Comparison of ENCODE assay signal across 8 cellular contexts in genomic region chr6:150025201-150025917, GRCh38. TPM values are rescaled to one million over a fixed set of nuclear protein-coding genes. Genes with fewer than 3 reads are reported as not detected.
DNase-seq lines count a peak whose midpoint lies in the region; ATAC-seq, FAIRE-seq and TF ChIP-seq lines count a peak whose summit lies in the region.

Gene RAET1L (minus strand): TSS chr6:150025532. CDS start chr6:150025471, 61 bp downstream.

- intact Hi-C loops in right lobe of liver (cut with DNase I) (no loop called here), HepG2 (cut with micrococcal nuclease; ENCODE audit: unreplicated experiment) (no loop called here), spleen (cut with DNase I; ENCODE audit: low total_unique reads) (no loop called here)

- no TSS peak for BruUV-seq in HepG2 (replicated peaks; lab: Mats Ljungman, UMichigan)

- H3K4me3 ChIP-seq in right lobe of liver = no peak within 1 kb of the TSS
- H3K4me3 ChIP-seq in HepG2 (replicated peaks in 1 of 3; ENCODE audit: insufficient read depth in 1 of 3, low read depth in 2 of 3, low read length in 3 of 3) = no peak within 1 kb of the TSS
- H3K4me3 ChIP-seq in astrocyte of the cerebellum (ENCODE audit: low read depth, low read length) = peak within 1 kb of the TSS; percentile 32
- peak within 1 kb of the TSS; percentile 15 for H3K4me3 ChIP-seq in kidney epithelial cell (ENCODE audit: low read depth, low read length)
- H3K4me3 ChIP-seq in spleen = peak within 1 kb of the TSS in 2 of 8 donors; percentile 16 to 42

- ATAC-seq in right lobe of liver (peak in 3 of 4 donors; percentile 21 to 92 (median 39)), HepG2 (no peak; the same call in 2 of the 3 replicates), HG03571 (IDR thresholded peaks at IDR 0.05; ENCODE audit: unreplicated experiment) (no peak)

- H3K27me3 ChIP-seq in right lobe of liver (peaks cover 0 to 13% of the 10 kb centered on the region in 2 donors), HepG2 (ENCODE audit: control insufficient read depth in 1 of 2, insufficient read depth in 2 of 2, low read length in 2 of 2) (peaks cover 9 to 36% of the 10 kb centered on the region in 2 experiments), kidney epithelial cell (ENCODE audit: control insufficient read depth, insufficient read depth, low read length) (peaks cover 9% of the 10 kb centered on the region), spleen (replicated peaks in 1 of 7) (peaks cover 5 to 51% (median 34%) of the 10 kb centered on the region in 7 donors)

- TF ChIP-seq POLR2A in right lobe of liver (IDR thresholded peaks at IDR 0.05) = no peak
- TF ChIP-seq POLR2A in HepG2 (IDR thresholded peaks at IDR 0.05; ENCODE audit: insufficient read depth in 1 of 2, low read depth in 2 of 2, low read length in 2 of 2) = no peak
- no peak for TF ChIP-seq POLR2A in spleen (IDR thresholded peaks at IDR 0.05)

- CTCF ChIA-PET in HepG2 (lab: Yijun Ruan, JAX; ENCODE audit: low intra/inter-chr PET ratio, low total read pairs) = no interaction called here

- H4K20me1 ChIP-seq in HepG2 (ENCODE audit: insufficient read depth, low read length) = no peaks in the 10 kb centered on the region

- no peaks in the 10 kb centered on the region for H3K36me3 ChIP-seq in right lobe of liver
- H3K36me3 ChIP-seq in HepG2 (replicated peaks in 1 of 2; ENCODE audit: control insufficient read depth in 1 of 2, insufficient read depth in 2 of 2, low read length in 2 of 2) = no peaks in the 10 kb centered on the region
- H3K36me3 ChIP-seq in kidney epithelial cell (ENCODE audit: control insufficient read depth, insufficient read depth, low read length) = no peaks in the 10 kb centered on the region
- no peaks in the 10 kb centered on the region for H3K36me3 ChIP-seq in spleen

- FAIRE-seq in HepG2 (lab: Jason Lieb, UNC) (no peak), urothelium cell line (lab: Jason Lieb, UNC) (no peak)

- TF ChIP-seq CTCF in right lobe of liver (IDR thresholded peaks at IDR 0.05) (no peak), HepG2 (CRISPR knock-in tag; IDR thresholded peaks at IDR 0.05) (no peak), astrocyte of the cerebellum (IDR thresholded peaks at IDR 0.05; ENCODE audit: low read depth, low read length, missing control alignments) (no peak), kidney epithelial cell (IDR thresholded peaks at IDR 0.05; ENCODE audit: insufficient read depth, low read length, poor library complexity, severe bottlenecking) (no peak), spleen (IDR thresholded peaks at IDR 0.05 in 8 of 11, conservative IDR thresholded peaks at IDR 0.05 in 3 of 11) (no peak)

- POLR2A ChIA-PET in HepG2 (lab: Yijun Ruan, JAX) = no interaction called here

- peaks cover 0 to 7% (median 0%) of the 10 kb centered on the region in 4 donors for H3K4me1 ChIP-seq in right lobe of liver
- no peaks in the 10 kb centered on the region for H3K4me1 ChIP-seq in HepG2 (ENCODE audit: insufficient read depth, low read length)
- peaks cover 8 to 21% (median 10%) of the 10 kb centered on the region in 6 donors for H3K4me1 ChIP-seq in spleen

- TF ChIP-seq EP300 in HepG2 (IDR thresholded peaks at IDR 0.05; ENCODE audit: low read depth in 2 of 2, low read length in 2 of 2) (no peak), HepG2 (CRISPR knock-in tag; IDR thresholded peaks at IDR 0.05; ENCODE audit: borderline replicate concordance) (no peak)

- H2AFZ ChIP-seq in HepG2 (ENCODE audit: low read length) = no peak within 1 kb of the TSS

- no peak for TF ChIP-seq RAD21 in HepG2 (CRISPR knock-in tag; IDR thresholded peaks at IDR 0.05)

- no peak within 1 kb of the TSS for H3K4me2 ChIP-seq in HepG2 (ENCODE audit: low read depth, low read length)

- 8% methylated on average over 30 of the region's 36 CpGs for WGBS in right lobe of liver (ENCODE audit: insufficient coverage, low coverage, low lambda C conversion rate, missing lambda C conversion rate)
- 36% methylated on average over 36 of the region's 36 CpGs for WGBS in HepG2 (ENCODE audit: low lambda C conversion rate)
- WGBS in spleen, 5 donors = 7 to 19% (median 9%) methylated on average over 36 of the region's 36 CpGs

- no peak within 1 kb of the TSS for H3K9ac ChIP-seq in HepG2 (ENCODE audit: insufficient read depth, low read depth, low read length)

- H3K79me2 ChIP-seq in HepG2 (ENCODE audit: insufficient read depth, low read length) = no peaks in the 10 kb centered on the region

- H3K27ac ChIP-seq in right lobe of liver (no peak within 1 kb of the TSS), HepG2 (ENCODE audit: extremely low read length, insufficient read depth, low read length) (no peak within 1 kb of the TSS), spleen (no peak within 1 kb of the TSS)

- peak in 1 of 3 donors; percentile 31 for DNase-seq in right lobe of liver
- no peak for DNase-seq in HepG2 (ENCODE audit: low spot score)
- no peak for DNase-seq in astrocyte of the cerebellum (ENCODE audit: low read depth)
- peak; percentile 44 for DNase-seq in kidney epithelial cell (ENCODE audit: low read depth)
- DNase-seq in urothelium cell line (ENCODE audit: low spot score) = peak; percentile 81
- DNase-seq in spleen = no peak
- DNase-seq in NCI-H524 treated with DMSO at 0.1 percent for 48 hours (lab: John Stamatoyannopoulos, UW) = no peak

- H3K9me3 ChIP-seq in right lobe of liver (no peaks in the 10 kb centered on the region), HepG2 (ENCODE audit: low read length) (no peaks in the 10 kb centered on the region), spleen (no peaks in the 10 kb centered on the region)

- in situ Hi-C loops in HepG2 (cut with HindIII; ENCODE audit: extremely low pct_ligation_motif_present, low pct_unique_long_range_greater_than_20kb) = loop anchor here (5.0 kb wide), 1 partner anchor 93 kb away; no protein-coding TSS in a partner anchor
- in situ Hi-C loops in astrocyte of the cerebellum (cut with HindIII; ENCODE audit: low sequenced_read_pairs) = no loop called here

TF ChIP-seq in HepG2, 621 proteins besides CTCF, POLR2A, EP300 and RAD21 (continues in another document):
- TF ChIP-seq ZSCAN9 (CRISPR knock-in tag; IDR thresholded peaks at IDR 0.05; ENCODE audit: borderline replicate concordance) = no peak
- no peak for TF ChIP-seq ZNF598 (CRISPR knock-in tag; IDR thresholded peaks at IDR 0.05; ENCODE audit: borderline replicate concordance)
- TF ChIP-seq THYN1 (CRISPR knock-in tag; IDR thresholded peaks at IDR 0.05; ENCODE audit: borderline replicate concordance, low read depth) = no peak
- no peak for TF ChIP-seq HDAC2 (CRISPR knock-in tag; IDR thresholded peaks at IDR 0.05)
- no peak for TF ChIP-seq ZNF207 (IDR thresholded peaks at IDR 0.05; ENCODE audit: borderline replicate concordance)
- TF ChIP-seq ERF (CRISPR knock-in tag; IDR thresholded peaks at IDR 0.05) = no peak
- TF ChIP-seq, protein P1, sequence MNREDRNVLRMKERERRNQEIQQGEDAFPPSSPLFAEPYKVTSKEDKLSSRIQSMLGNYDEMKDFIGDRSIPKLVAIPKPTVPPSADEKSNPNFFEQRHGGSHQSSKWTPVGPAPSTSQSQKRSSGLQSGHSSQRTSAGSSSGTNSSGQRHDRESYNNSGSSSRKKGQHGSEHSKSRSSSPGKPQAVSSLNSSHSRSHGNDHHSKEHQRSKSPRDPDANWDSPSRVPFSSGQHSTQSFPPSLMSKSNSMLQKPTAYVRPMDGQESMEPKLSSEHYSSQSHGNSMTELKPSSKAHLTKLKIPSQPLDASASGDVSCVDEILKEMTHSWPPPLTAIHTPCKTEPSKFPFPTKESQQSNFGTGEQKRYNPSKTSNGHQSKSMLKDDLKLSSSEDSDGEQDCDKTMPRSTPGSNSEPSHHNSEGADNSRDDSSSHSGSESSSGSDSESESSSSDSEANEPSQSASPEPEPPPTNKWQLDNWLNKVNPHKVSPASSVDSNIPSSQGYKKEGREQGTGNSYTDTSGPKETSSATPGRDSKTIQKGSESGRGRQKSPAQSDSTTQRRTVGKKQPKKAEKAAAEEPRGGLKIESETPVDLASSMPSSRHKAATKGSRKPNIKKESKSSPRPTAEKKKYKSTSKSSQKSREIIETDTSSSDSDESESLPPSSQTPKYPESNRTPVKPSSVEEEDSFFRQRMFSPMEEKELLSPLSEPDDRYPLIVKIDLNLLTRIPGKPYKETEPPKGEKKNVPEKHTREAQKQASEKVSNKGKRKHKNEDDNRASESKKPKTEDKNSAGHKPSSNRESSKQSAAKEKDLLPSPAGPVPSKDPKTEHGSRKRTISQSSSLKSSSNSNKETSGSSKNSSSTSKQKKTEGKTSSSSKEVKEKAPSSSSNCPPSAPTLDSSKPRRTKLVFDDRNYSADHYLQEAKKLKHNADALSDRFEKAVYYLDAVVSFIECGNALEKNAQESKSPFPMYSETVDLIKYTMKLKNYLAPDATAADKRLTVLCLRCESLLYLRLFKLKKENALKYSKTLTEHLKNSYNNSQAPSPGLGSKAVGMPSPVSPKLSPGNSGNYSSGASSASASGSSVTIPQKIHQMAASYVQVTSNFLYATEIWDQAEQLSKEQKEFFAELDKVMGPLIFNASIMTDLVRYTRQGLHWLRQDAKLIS (CRISPR knock-in tag; IDR thresholded peaks at IDR 0.05) = no peak
- no peak for TF ChIP-seq ZBTB7A (CRISPR knock-in tag; IDR thresholded peaks at IDR 0.05)

RNA-seq across cellular contexts. Expression of gene RAET1L, which starts in this region (rescaled TPM):
- not detected for total RNA-seq in right lobe of liver
- total RNA-seq in HepG2 (2016; rRNA removed; fragmentation: Illumina TruSeq; extraction: Trizol) = not detected in 2 replicates
- total RNA-seq in HepG2 (2016; cell fraction: cytosol; rRNA removed; fragmentation: Illumina TruSeq; extraction: Trizol; ENCODE audit: low read depth) = not detected in 2 replicates
- total RNA-seq in HepG2 (2016; cell fraction: insoluble cytoplasmic fraction; rRNA removed; fragmentation: Illumina TruSeq; extraction: Trizol) = not detected in 2 replicates
- total RNA-seq in HepG2 (2016; cell fraction: membrane; rRNA removed; fragmentation: Illumina TruSeq; extraction: Trizol) = not detected in 2 replicates
- not detected in 2 replicates for total RNA-seq in HepG2 (2016; cell fraction: nucleus; rRNA removed; fragmentation: Illumina TruSeq; extraction: Trizol)
- not detected in 2 replicates for polyA plus RNA-seq in HepG2 (2011; rRNA removed)
- not detected in 2 replicates for polyA plus RNA-seq in HepG2 (2011; cell fraction: cytosol; rRNA removed)
- polyA plus RNA-seq in HepG2 (2011; cell fraction: nucleus; rRNA removed) = not detected in 2 replicates
- polyA plus RNA-seq in HepG2 (2012) = not detected in 2 replicates
- not detected in 2 replicates for polyA plus RNA-seq in HepG2 (2016; cell fraction: cytosol; fragmentation: Illumina TruSeq; extraction: Trizol; ENCODE audit: low read depth)
- not detected in 2 replicates for polyA plus RNA-seq in HepG2 (2016; cell fraction: insoluble cytoplasmic fraction; fragmentation: Illumina TruSeq; extraction: Trizol; ENCODE audit: low read depth)
- not detected in 2 replicates for polyA plus RNA-seq in HepG2 (2016; cell fraction: membrane; fragmentation: Illumina TruSeq; extraction: Trizol; ENCODE audit: low read depth)
- polyA plus RNA-seq in HepG2 (2016; cell fraction: nucleus; fragmentation: Illumina TruSeq; extraction: Trizol; ENCODE audit: insufficient read depth, low read depth) = not detected in 2 replicates
- polyA minus RNA-seq in HepG2 (2011; rRNA and poly(A)+ RNA removed; ENCODE audit: low replicate concordance) = 0.26 TPM in 1 of 2 replicates, not detected in the other
- not detected in 2 replicates for polyA minus RNA-seq in HepG2 (2011; cell fraction: cytosol; rRNA and poly(A)+ RNA removed)
- polyA minus RNA-seq in HepG2 (2011; cell fraction: nucleus; rRNA and poly(A)+ RNA removed) = not detected in 2 replicates
- total RNA-seq in kidney epithelial cell = 1.5 and 1.8 TPM in 2 replicates
- total RNA-seq in spleen = not detected
- not detected for polyA plus RNA-seq in spleen

Comparison
In these comparisons a context has a peak if more than half of its experiments do, and no peak if none do; other contexts are left out.
1. Peak in ATAC-seq in right lobe of liver; RNA of the gene not detected or under 1 TPM.
2. DNase-seq: peak in kidney epithelial cell (single experiment) and urothelium cell line (single experiment); none in HepG2 (single experiment), astrocyte of the cerebellum (single experiment), spleen (single experiment) and NCI-H524 treated with DMSO at 0.1 percent for 48 hours (single experiment).
3. H3K4me3 ChIP-seq: peak in astrocyte of the cerebellum (single experiment) and kidney epithelial cell (single experiment); none in right lobe of liver (0 of 3) and HepG2 (0 of 3).